17 cellular contexts compared by ENCODE assay signal in genomic region chr11:121066623-121067022, GRCh38. TPM values are rescaled to one million over a fixed set of nuclear protein-coding genes. Genes with fewer than 3 reads are reported as not detected.
"Had no signal": no experiment of that assay in that cellular context is flagged by ENCODE, and none has a peak within 500 bp of the region (broad histone marks: within the 10 kb centered on the region; RNA-seq: fewer than 3 reads in every experiment).

No MANE protein-coding gene starts in this region.

- DNase-seq: activated CD4-positive, alpha-beta T cell treated with anti-CD3 and anti-CD28 coated beads for 4 hours; activated CD8-positive, alpha-beta memory T cell treated with anti-CD3 and anti-CD28 coated beads, Interleukin-2, amount 50 U/mL, for 48 hours; activated CD8-positive, alpha-beta T cell treated with anti-CD3 and anti-CD28 coated beads for 36 hours; activated T-cell treated with anti-CD3 and anti-CD28 coated beads, Interleukin-2, amount 50 U/mL, for 1 hour; body of pancreas; Kasumi-1; NCI-H1930; NCI-H2227 treated with DMSO at 0.1 percent for 48 hours; NCI-H524 treated with DMSO at 0.1 percent for 48 hours; SK-N-SH; T-helper 1 cell had no signal

- H3K27me3 ChIP-seq: ascending aorta, body of pancreas, SJCRH30 had no signal

- H3K9ac ChIP-seq: SK-N-SH had no signal

- H3K4me2 ChIP-seq: SK-N-SH had no signal

- FAIRE-seq: bronchial epithelial cell, K562 had no signal

- ATAC-seq: activated CD4-positive, CD25-positive, alpha-beta regulatory T cell treated with anti-CD3 and anti-CD28 coated beads, Interleukin-2, amount 50 U/mL, for 24 hours; activated CD8-positive, alpha-beta T cell treated with anti-CD3 and anti-CD28 coated beads for 36 hours; K562; Right ventricle myocardium inferior had no signal

- H3K4me3 ChIP-seq: ascending aorta, body of pancreas, K562, SJCRH30 had no signal

- H3K9me3 ChIP-seq: ascending aorta, body of pancreas, SJCRH30, SK-N-SH had no signal

- H3K27ac ChIP-seq: ascending aorta, body of pancreas, SJCRH30 had no signal

RNA-seq across cellular contexts. Expression of gene TECTA, which starts 34.4 kb away (rescaled TPM):
- total RNA-seq: ascending aorta had no signal
